ENCODE assay signal across 11 cellular contexts in the genomic region with DNA sequence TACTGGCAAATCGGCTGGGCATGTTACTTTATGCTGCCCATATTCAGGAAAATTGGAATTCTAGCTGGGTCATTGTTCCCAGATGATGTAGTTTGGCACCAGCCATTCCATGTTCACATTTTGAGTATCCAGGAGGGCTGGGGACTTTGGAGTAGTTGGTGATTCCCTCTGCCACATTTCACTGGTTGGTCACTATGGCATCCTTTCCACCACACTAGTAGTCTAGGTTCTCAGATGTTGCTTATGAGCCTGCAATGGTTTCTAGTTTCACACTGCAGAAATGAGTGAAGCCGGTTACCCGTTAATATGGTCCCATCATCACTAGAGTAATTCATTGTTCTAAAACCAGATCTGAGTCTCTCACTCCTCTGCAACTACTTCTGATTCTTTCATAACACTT. TPM values are rescaled to one million over a fixed set of nuclear protein-coding genes. Genes with fewer than 3 reads are reported as not detected.
A peak's percentile ranks its signal among the peaks of the same experiment; 100 is the strongest.
DNase-seq lines count a peak whose midpoint lies in the region; ATAC-seq, FAIRE-seq and TF ChIP-seq lines count a peak whose summit lies in the region.
"Had no signal": no experiment of that assay in that cellular context is flagged by ENCODE, and none has a peak within 500 bp of the region (broad histone marks: within the 10 kb centered on the region; RNA-seq: fewer than 3 reads in every experiment).

No MANE protein-coding gene starts in this region.

- H3K9me3 ChIP-seq in breast epithelium (no peaks in the 10 kb centered on the region), RWPE2 (ENCODE audit: severe bottlenecking) (no peaks in the 10 kb centered on the region), endothelial cell of umbilical vein (replicated peaks; ENCODE audit: control insufficient read depth, insufficient read depth, low read length) (no peaks in the 10 kb centered on the region)

- FAIRE-seq in endothelial cell of umbilical vein (lab: Jason Lieb, UNC) = no peak
- no peak for FAIRE-seq in D721Med (lab: Jason Lieb, UNC)

- peak overlapping the region; percentile 97 for H3K4me2 ChIP-seq in endothelial cell of umbilical vein (ENCODE audit: insufficient read depth, low read length)

- H3K27me3 ChIP-seq in breast epithelium (no peaks in the 10 kb centered on the region), RWPE2 (ENCODE audit: insufficient read depth, poor library complexity, severe bottlenecking) (no peaks in the 10 kb centered on the region), endothelial cell of umbilical vein (ENCODE audit: control insufficient read depth in 2 of 2, insufficient read depth in 2 of 2, low read length in 2 of 2) (no peaks in the 10 kb centered on the region)

- dilution Hi-C loops in endothelial cell of umbilical vein (cut with MboI; ENCODE audit: extremely low pct_ligation_motif_present, low sequenced_read_pairs) = no loop called here

- H3K9me3 Mint-ChIP-seq in MCF 10A (ENCODE audit: unreplicated experiment) = no peaks in the 10 kb centered on the region
- H3K9me3 Mint-ChIP-seq in stimulated activated naive CD8-positive, alpha-beta T cell treated with anti-CD3 and anti-CD28 coated beads, Interleukin-15, amount 100 ng/mL, for 72 hours = no peaks in the 10 kb centered on the region

- no TSS peak for BruUV-seq in MCF 10A (replicated peaks; lab: Mats Ljungman, UMichigan)
- BruUV-seq in endothelial cell of umbilical vein (replicated peaks; lab: Mats Ljungman, UMichigan) = no TSS peak

- H3K27ac Mint-ChIP-seq in MCF 10A (ENCODE audit: low read depth, unreplicated experiment) = peak overlapping the region; percentile 93
- peak overlapping the region; percentile 36 to 89 for H3K27ac Mint-ChIP-seq in stimulated activated naive CD8-positive, alpha-beta T cell treated with anti-CD3 and anti-CD28 coated beads, Interleukin-15, amount 100 ng/mL, for 72 hours

- no peaks in the 10 kb centered on the region for H3K9me1 ChIP-seq in endothelial cell of umbilical vein (replicated peaks; ENCODE audit: control insufficient read depth, extremely low read depth, insufficient read depth, low read length)

- H2AFZ ChIP-seq in endothelial cell of umbilical vein (ENCODE audit: low read depth, low read length) = no peak overlapping the region

- H3K4me3 ChIP-seq in breast epithelium (no peak overlapping the region), RWPE2 (ENCODE audit: severe bottlenecking) (no peak overlapping the region), endothelial cell of umbilical vein (replicated peaks in 1 of 3; ENCODE audit: insufficient read depth in 1 of 3, low read depth in 1 of 3, low read length in 3 of 3) (peak overlapping the region in 1 of 3 experiments; percentile 88)

- H3K27ac ChIP-seq in breast epithelium = no peak overlapping the region
- H3K27ac ChIP-seq in RWPE2 (ENCODE audit: poor library complexity, severe bottlenecking) = peak overlapping the region; percentile 88
- H3K27ac ChIP-seq in endothelial cell of umbilical vein (ENCODE audit: insufficient read depth, low read depth, low read length) = peak overlapping the region; percentile 97

- CTCF ChIA-PET in MCF 10A (lab: Yijun Ruan, JAX) = interaction anchor here (0.5 to 5.9 kb wide), 18 partner anchors 12 to 363 kb away, joined by 3 to 35 read pairs (median 4); no protein-coding TSS in a partner anchor
- CTCF ChIA-PET in endothelial cell of umbilical vein (lab: Charles Lee) = interaction anchor here (1.2 to 8.7 kb wide), 6 partner anchors 11 to 58 kb away, joined by 3 to 133 read pairs (median 10); no protein-coding TSS in a partner anchor

- no peaks in the 10 kb centered on the region for H3K36me3 ChIP-seq in breast epithelium
- H3K36me3 ChIP-seq in RWPE2 (ENCODE audit: low read depth) = peaks cover 53% of the 10 kb centered on the region
- H3K36me3 ChIP-seq in endothelial cell of umbilical vein (ENCODE audit: control insufficient read depth in 2 of 2, extremely low read depth in 1 of 2, insufficient read depth in 2 of 2, low read length in 2 of 2) = peaks cover 0 to 2% of the 10 kb centered on the region in 2 experiments

- H4K20me1 ChIP-seq in endothelial cell of umbilical vein (replicated peaks; ENCODE audit: control insufficient read depth, extremely low read depth, insufficient read depth, low read length) = no peaks in the 10 kb centered on the region

- H3K9ac ChIP-seq in endothelial cell of umbilical vein (replicated peaks; ENCODE audit: extremely low read depth, insufficient read depth, low read length) = peak overlapping the region; percentile 85

- peak overlapping the region; percentile 91 for H3K4me3 Mint-ChIP-seq in MCF 10A (ENCODE audit: unreplicated experiment)
- peak overlapping the region; percentile 94 to 97 for H3K4me3 Mint-ChIP-seq in stimulated activated naive CD8-positive, alpha-beta T cell treated with anti-CD3 and anti-CD28 coated beads, Interleukin-15, amount 100 ng/mL, for 72 hours

- POLR2A ChIA-PET in MCF 10A (lab: Yijun Ruan, JAX) (interaction anchor here (0.6 to 19.9 kb wide), 14 partner anchors 15 to 443 kb away, joined by 3 to 480 read pairs (median 6); no protein-coding TSS in a partner anchor), endothelial cell of umbilical vein (lab: Charles Lee) (interaction anchor here (2.6 kb wide), 1 partner anchor 47 kb away, joined by 16 read pairs; no protein-coding TSS in a partner anchor)

- H3K79me2 ChIP-seq in endothelial cell of umbilical vein (ENCODE audit: control insufficient read depth, insufficient read depth, low read length) = peaks cover 93% of the 10 kb centered on the region

- H3K36me3 Mint-ChIP-seq in MCF 10A (ENCODE audit: insufficient read depth, unreplicated experiment) = peaks cover 10% of the 10 kb centered on the region

- TF ChIP-seq POLR2A in breast epithelium (IDR thresholded peaks at IDR 0.05) (no peak), endothelial cell of umbilical vein (IDR thresholded peaks at IDR 0.05; ENCODE audit: low read depth, low read length) (no peak)

- TF ChIP-seq CTCF in MCF 10A (IDR thresholded peaks at IDR 0.05; ENCODE audit: unreplicated experiment) (no peak), breast epithelium (IDR thresholded peaks at IDR 0.05) (no peak), RWPE2 (IDR thresholded peaks at IDR 0.05; ENCODE audit: poor library complexity, severe bottlenecking) (no peak), endothelial cell of umbilical vein (IDR thresholded peaks at IDR 0.05; ENCODE audit: extremely low read depth in 1 of 2, insufficient read depth in 1 of 2, low read depth in 1 of 2, low read length in 2 of 2) (no peak), D721Med (IDR thresholded peaks at IDR 0.05; ENCODE audit: insufficient read depth, missing control alignments) (no peak)

- no peaks in the 10 kb centered on the region for H3K27me3 Mint-ChIP-seq in MCF 10A (ENCODE audit: insufficient read depth, unreplicated experiment)
- H3K27me3 Mint-ChIP-seq in stimulated activated naive CD8-positive, alpha-beta T cell treated with anti-CD3 and anti-CD28 coated beads, Interleukin-15, amount 100 ng/mL, for 72 hours = no peaks in the 10 kb centered on the region

- ATAC-seq in RWPE2 (ENCODE audit: low read depth) (no peak), HG03469 (IDR thresholded peaks at IDR 0.05; ENCODE audit: unreplicated experiment) (no peak)
- peak; percentile 37 for ATAC-seq in stimulated activated naive CD8-positive, alpha-beta T cell treated with anti-CD3 and anti-CD28 coated beads, Interleukin-15, amount 100 ng/mL, for 72 hours
- ATAC-seq: left lobe of liver had no signal

- intact Hi-C loops in MCF 10A (cut with micrococcal nuclease) (loop anchor here (5.0 kb wide), 1 partner anchor 37 kb away; no protein-coding TSS in a partner anchor), breast epithelium (cut with DNase I; ENCODE audit: low total_unique reads) (no loop called here), endothelial cell of umbilical vein (cut with micrococcal nuclease) (loop anchor here (1.0 kb wide), 1 partner anchor 47 kb away; no protein-coding TSS in a partner anchor)

- no peak for DNase-seq in MCF 10A (ENCODE audit: unreplicated experiment)
- no peak for DNase-seq in breast epithelium (ENCODE audit: low spot score in 2 of 2)
- DNase-seq in RWPE2 (ENCODE audit: low spot score) = no peak
- DNase-seq in endothelial cell of umbilical vein (ENCODE audit: low read depth, low spot score) = no peak
- DNase-seq in stimulated activated naive CD8-positive, alpha-beta T cell treated with anti-CD3 and anti-CD28 coated beads, Interleukin-15, amount 100 ng/mL, for 72 hours = peak in 1 of 2 donors; percentile 46
- DNase-seq in D721Med (ENCODE audit: insufficient read length, low spot score) = no peak
- no peak for DNase-seq in medulla oblongata (ENCODE audit: extremely low spot score)
- DNase-seq: AML-193; stimulated activated naive CD4-positive, alpha-beta T cell treated with Interleukin-2 at 50 U/mL for 16 hours had no signal

- peaks cover 53% of the 10 kb centered on the region for H3K4me1 Mint-ChIP-seq in MCF 10A (ENCODE audit: insufficient read depth, unreplicated experiment)
- peaks cover 78% of the 10 kb centered on the region for H3K4me1 Mint-ChIP-seq in stimulated activated naive CD8-positive, alpha-beta T cell treated with anti-CD3 and anti-CD28 coated beads, Interleukin-15, amount 100 ng/mL, for 72 hours

- peaks cover 0 to 10% of the 10 kb centered on the region in 2 donors for H3K4me1 ChIP-seq in breast epithelium
- H3K4me1 ChIP-seq in RWPE2 (ENCODE audit: insufficient read depth, poor library complexity, severe bottlenecking) = peaks cover 77% of the 10 kb centered on the region
- peaks cover 35% of the 10 kb centered on the region for H3K4me1 ChIP-seq in endothelial cell of umbilical vein (ENCODE audit: control insufficient read depth, extremely low read depth, insufficient read depth, low read length)

TF ChIP-seq in endothelial cell of umbilical vein, 7 proteins besides CTCF, POLR2A, EP300 and RAD21 (continues in another document):
- TF ChIP-seq GATA2 (IDR thresholded peaks at IDR 0.05; ENCODE audit: insufficient read depth, insufficient read length, low read depth, low read length) = no peak
- no peak for TF ChIP-seq MYC (IDR thresholded peaks at IDR 0.05; ENCODE audit: low read depth, low read length)
- TF ChIP-seq JUN (IDR thresholded peaks at IDR 0.05; ENCODE audit: borderline replicate concordance, insufficient read depth, insufficient read length, low read depth) = no peak
- no peak for TF ChIP-seq POLR2AphosphoS5 (IDR thresholded peaks at IDR 0.05; ENCODE audit: insufficient read depth, low read depth, low read length)
- no peak for TF ChIP-seq EZH2 (IDR thresholded peaks at IDR 0.05; ENCODE audit: borderline replicate concordance, low read depth, low read length, severe bottlenecking)

RNA-seq across cellular contexts. Expression of gene PTPN1, which starts 4.6 kb away (rescaled TPM):
- total RNA-seq in MCF 10A (2022) (56.4 and 63.0 TPM in 2 replicates), breast epithelium (10 to 100 TPM; 23.8 to 29.2 (median 28.5) TPM), endothelial cell of umbilical vein (57.7 and 64.3 TPM in 2 replicates)
- 38.9 and 41.1 TPM in 2 replicates for polyA plus RNA-seq in endothelial cell of umbilical vein
- 46.3 and 46.5 TPM in 2 replicates for polyA plus RNA-seq in endothelial cell of umbilical vein (2011; cell fraction: cytosol; rRNA removed)
- 67.9 and 82.7 TPM in 2 replicates for polyA plus RNA-seq in endothelial cell of umbilical vein (2011; cell fraction: nucleus; rRNA removed)
- 54.6 and 69.0 TPM in 2 replicates for polyA plus RNA-seq in endothelial cell of umbilical vein (2012)
- polyA minus RNA-seq in endothelial cell of umbilical vein = 38.9 and 47.4 TPM in 2 replicates
- 14.3 TPM for polyA minus RNA-seq in endothelial cell of umbilical vein (2011; cell fraction: cytosol; rRNA and poly(A)+ RNA removed)
- 40.9 and 46.0 TPM in 2 replicates for polyA minus RNA-seq in endothelial cell of umbilical vein (2011; cell fraction: nucleus; rRNA and poly(A)+ RNA removed)

Comparison
In these comparisons a context has a peak if more than half of its experiments do, and no peak if none do; other contexts are left out.
1. H3K27ac ChIP-seq: peak in RWPE2 (single experiment) and endothelial cell of umbilical vein (single experiment); none in breast epithelium (0 of 2).